ENCODE assay signal across 16 cellular contexts in genomic region chr9:29332789-29333188, GRCh38.
DNase-seq lines count a peak whose midpoint lies in the region; ATAC-seq, FAIRE-seq and TF ChIP-seq lines count a peak whose summit lies in the region.
"Had no signal": no experiment of that assay in that cellular context is flagged by ENCODE, and none has a peak within 500 bp of the region (broad histone marks: within the 10 kb centered on the region; RNA-seq: fewer than 3 reads in every experiment).

No MANE protein-coding gene starts in this region.

- H3K36me3 Mint-ChIP-seq in activated CD8-positive, alpha-beta T cell treated with anti-CD3 and anti-CD28 coated beads, Interleukin-2, amount 10 ng/mL, durations not matched to agents 7 days and 5 days (ENCODE audit: low read depth) = no peaks in the 10 kb centered on the region
- H3K36me3 Mint-ChIP-seq: brain had no signal

- POLR2A ChIA-PET in RWPE1 (lab: Yijun Ruan, JAX; ENCODE audit: low non-redundant PET) = no interaction called here
- POLR2A ChIA-PET in activated CD8-positive, alpha-beta T cell treated with anti-CD3 and anti-CD28 coated beads, Interleukin-2, amount 10 ng/mL, durations not matched to agents 7 days and 5 days (lab: Charles Lee) = no interaction called here

- H3K27me3 ChIP-seq in SJCRH30 = no peaks in the 10 kb centered on the region
- H3K27me3 ChIP-seq: BLaER1 treated with 17β-estradiol and CSF1 and Interleukin-3, amounts not matched to agents 10 nM and 100 nM had no signal

- no peak for DNase-seq in H54 (ENCODE audit: insufficient read length, low spot score)
- peak; percentile 70 for DNase-seq in RWPE1 (ENCODE audit: low spot score)
- DNase-seq in epithelial cell of prostate (ENCODE audit: low read depth, low spot score) = peak; percentile 27
- peak; percentile 55 for DNase-seq in renal cortical epithelial cell (ENCODE audit: low read depth)
- no peak for DNase-seq in GOT3 (lab: John Stamatoyannopoulos, UW)
- no peak for DNase-seq in SJCRH30
- no peak for DNase-seq in activated CD8-positive, alpha-beta T cell treated with anti-CD3 and anti-CD28 coated beads, Interleukin-2, amount 10 ng/mL, durations not matched to agents 7 days and 5 days
- DNase-seq: activated CD8-positive, alpha-beta memory T cell treated with anti-CD3 and anti-CD28 coated beads for 24 hours; activated effector memory CD4-positive, alpha-beta T cell treated with Interleukin-2 at 50 U/mL for 16 hours; DMS79; head of caudate nucleus; NCI-H446 had no signal

- H3K4me3 Mint-ChIP-seq in activated CD8-positive, alpha-beta T cell treated with anti-CD3 and anti-CD28 coated beads, Interleukin-2, amount 10 ng/mL, durations not matched to agents 7 days and 5 days = no peak overlapping the region
- H3K4me3 Mint-ChIP-seq: brain had no signal

- CTCF ChIA-PET in RWPE1 (lab: Yijun Ruan, JAX) = interaction anchor here (0.5 kb wide), 1 partner anchor 247 kb away, joined by 3 read pairs; no protein-coding TSS in a partner anchor
- CTCF ChIA-PET in activated CD8-positive, alpha-beta T cell treated with anti-CD3 and anti-CD28 coated beads, Interleukin-2, amount 10 ng/mL, durations not matched to agents 7 days and 5 days (lab: Charles Lee) = no interaction called here

- H3K27ac ChIP-seq in RWPE1 (peak overlapping the region; percentile 91), epithelial cell of prostate (peak overlapping the region; percentile 85), SJCRH30 (no peak overlapping the region)
- H3K27ac ChIP-seq: BLaER1 treated with 17β-estradiol and CSF1 and Interleukin-3, amounts not matched to agents 10 nM and 100 nM; VCaP had no signal

- H3K9me3 ChIP-seq in SJCRH30 (replicated peaks) = no peaks in the 10 kb centered on the region
- H3K9me3 ChIP-seq: BLaER1 treated with 17β-estradiol and CSF1 and Interleukin-3, amounts not matched to agents 10 nM and 100 nM had no signal

- no peak for ATAC-seq in activated CD8-positive, alpha-beta T cell treated with anti-CD3 and anti-CD28 coated beads, Interleukin-2, amount 10 ng/mL, durations not matched to agents 7 days and 5 days
- no peak for ATAC-seq in GM21576 (IDR thresholded peaks at IDR 0.05; ENCODE audit: unreplicated experiment)

- peaks cover 3% of the 10 kb centered on the region for H3K9me3 Mint-ChIP-seq in activated CD8-positive, alpha-beta T cell treated with anti-CD3 and anti-CD28 coated beads, Interleukin-2, amount 10 ng/mL, durations not matched to agents 7 days and 5 days (ENCODE audit: insufficient read depth)

- H3K4me3 ChIP-seq in SJCRH30 = no peak overlapping the region
- H3K4me3 ChIP-seq: BLaER1 treated with 17β-estradiol and CSF1 and Interleukin-3, amounts not matched to agents 10 nM and 100 nM had no signal

- no peaks in the 10 kb centered on the region for H3K4me1 ChIP-seq in SJCRH30

- H3K27ac Mint-ChIP-seq in activated CD8-positive, alpha-beta T cell treated with anti-CD3 and anti-CD28 coated beads, Interleukin-2, amount 10 ng/mL, durations not matched to agents 7 days and 5 days = no peak overlapping the region
- H3K27ac Mint-ChIP-seq: brain had no signal

- peak; percentile 96 for FAIRE-seq in H54 (lab: Jason Lieb, UNC)

- H3K27me3 Mint-ChIP-seq in activated CD8-positive, alpha-beta T cell treated with anti-CD3 and anti-CD28 coated beads, Interleukin-2, amount 10 ng/mL, durations not matched to agents 7 days and 5 days (ENCODE audit: low read depth) = no peaks in the 10 kb centered on the region
- H3K27me3 Mint-ChIP-seq: brain had no signal

- H3K36me3 ChIP-seq in SJCRH30 = no peaks in the 10 kb centered on the region
- H3K36me3 ChIP-seq: BLaER1 treated with 17β-estradiol and CSF1 and Interleukin-3, amounts not matched to agents 10 nM and 100 nM had no signal

- no peak for TF ChIP-seq POLR2A in H54 (IDR thresholded peaks at IDR 0.05; ENCODE audit: low read depth, low read length)

- H3K4me1 Mint-ChIP-seq in activated CD8-positive, alpha-beta T cell treated with anti-CD3 and anti-CD28 coated beads, Interleukin-2, amount 10 ng/mL, durations not matched to agents 7 days and 5 days (ENCODE audit: low read depth) = no peaks in the 10 kb centered on the region
- H3K4me1 Mint-ChIP-seq: brain had no signal

- TF ChIP-seq CTCF in RWPE1 (conservative IDR thresholded peaks at IDR 0.05; ENCODE audit: low read depth) = no peak

Comparison
In these comparisons a context has a peak if more than half of its experiments do, and no peak if none do; other contexts are left out.
1. DNase-seq: peak in RWPE1 (single experiment), epithelial cell of prostate (single experiment) and renal cortical epithelial cell (single experiment); none in H54 (single experiment), GOT3 (single experiment), SJCRH30 (0 of 2) and activated CD8-positive, alpha-beta T cell treated with anti-CD3 and anti-CD28 coated beads, Interleukin-2, amount 10 ng/mL, durations not matched to agents 7 days and 5 days (single experiment).